11 cellular contexts compared by ENCODE assay signal in the genomic region with DNA sequence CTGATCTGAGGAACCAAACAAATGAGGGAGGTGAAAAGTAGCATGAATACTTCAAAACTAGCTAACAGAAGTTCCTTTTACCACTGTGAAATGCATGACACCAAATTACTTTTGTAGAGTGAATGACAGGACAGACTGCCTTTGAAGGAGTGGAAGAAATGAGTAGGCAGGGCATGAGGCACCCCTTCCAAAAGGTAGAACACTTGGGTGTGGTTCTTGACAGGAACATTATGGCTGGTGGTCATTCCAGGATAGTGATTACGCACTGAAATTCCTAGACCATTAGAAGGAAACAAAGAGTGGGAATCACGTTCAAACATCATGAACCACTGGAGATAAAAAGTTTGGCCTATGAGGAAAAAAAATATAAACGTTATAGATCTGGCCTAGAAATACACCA. TPM values are rescaled to one million over a fixed set of nuclear protein-coding genes. Genes with fewer than 3 reads are reported as not detected.
DNase-seq lines count a peak whose midpoint lies in the region; ATAC-seq and TF ChIP-seq lines count a peak whose summit lies in the region.
"Had no signal": no experiment of that assay in that cellular context is flagged by ENCODE, and none has a peak within 500 bp of the region (broad histone marks: within the 10 kb centered on the region; RNA-seq: fewer than 3 reads in every experiment).

No MANE protein-coding gene starts in this region.

- peak overlapping the region in 7 of 8 donors; percentile 1 to 99 (median 47) for H3K27ac Mint-ChIP-seq in CD8-positive, alpha-beta memory T cell
- H3K27ac Mint-ChIP-seq in activated naive CD8-positive, alpha-beta T cell treated with anti-CD3 and anti-CD28 coated beads, Interleukin-2, amount 50 U/mL, for 24 hours = peak overlapping the region; percentile 85
- peak overlapping the region; percentile 54 for H3K27ac Mint-ChIP-seq in mesothelial cell of epicardium

- H3K27ac ChIP-seq in CD8-positive, alpha-beta memory T cell (ENCODE audit: low read depth, low read length) = no peak overlapping the region
- H3K27ac ChIP-seq: dorsolateral prefrontal cortex had no signal

- no peaks in the 10 kb centered on the region for H3K9me3 Mint-ChIP-seq in CD8-positive, alpha-beta memory T cell
- no peaks in the 10 kb centered on the region for H3K9me3 Mint-ChIP-seq in activated naive CD8-positive, alpha-beta T cell treated with anti-CD3 and anti-CD28 coated beads, Interleukin-2, amount 50 U/mL, for 24 hours
- H3K9me3 Mint-ChIP-seq in mesothelial cell of epicardium = peaks cover 23% of the 10 kb centered on the region

- H3K27me3 Mint-ChIP-seq in CD8-positive, alpha-beta memory T cell = peaks cover 0 to 2% of the 10 kb centered on the region in 2 donors
- H3K27me3 Mint-ChIP-seq in activated naive CD8-positive, alpha-beta T cell treated with anti-CD3 and anti-CD28 coated beads, Interleukin-2, amount 50 U/mL, for 24 hours = no peaks in the 10 kb centered on the region
- no peaks in the 10 kb centered on the region for H3K27me3 Mint-ChIP-seq in mesothelial cell of epicardium (ENCODE audit: low read depth)

- no peak for DNase-seq in CD8-positive, alpha-beta memory T cell
- DNase-seq in M059J (ENCODE audit: low read depth) (peak; percentile 6), mesothelial cell of epicardium (ENCODE audit: low spot score in 2 of 2, unreplicated experiment in 2 of 2) (no peak), iPS-NIHi7 (ENCODE audit: extremely low spot score) (no peak), NCI-H2227 (lab: John Stamatoyannopoulos, UW; ENCODE audit: unreplicated experiment) (no peak)
- DNase-seq in activated naive CD8-positive, alpha-beta T cell treated with anti-CD3 and anti-CD28 coated beads, Interleukin-2, amount 50 U/mL, for 24 hours = no peak
- DNase-seq: dorsolateral prefrontal cortex, GDM1, retina had no signal

- no peak for TF ChIP-seq CTCF in mesothelial cell of epicardium (IDR thresholded peaks at IDR 0.05; ENCODE audit: unreplicated experiment)

- H3K36me3 Mint-ChIP-seq in CD8-positive, alpha-beta memory T cell = peaks cover 0 to 57% (median 2%) of the 10 kb centered on the region in 3 donors
- peaks cover 54% of the 10 kb centered on the region for H3K36me3 Mint-ChIP-seq in activated naive CD8-positive, alpha-beta T cell treated with anti-CD3 and anti-CD28 coated beads, Interleukin-2, amount 50 U/mL, for 24 hours (ENCODE audit: low read depth)
- peaks cover 14% of the 10 kb centered on the region for H3K36me3 Mint-ChIP-seq in mesothelial cell of epicardium

- ATAC-seq in activated naive CD8-positive, alpha-beta T cell treated with anti-CD3 and anti-CD28 coated beads, Interleukin-2, amount 50 U/mL, for 24 hours = no peak
- ATAC-seq in GM19452 (IDR thresholded peaks at IDR 0.05; ENCODE audit: unreplicated experiment) = no peak
- ATAC-seq in GM18502 (IDR thresholded peaks at IDR 0.05; ENCODE audit: poor library complexity, unreplicated experiment) = no peak

- H3K9me3 ChIP-seq in CD8-positive, alpha-beta memory T cell (ENCODE audit: low read length) = no peaks in the 10 kb centered on the region

- CTCF ChIA-PET in CD8-positive, alpha-beta memory T cell (lab: Charles Lee) = interaction anchor here (1.2 kb wide), 1 partner anchor 33 kb away, joined by 3 read pairs; no protein-coding TSS in a partner anchor

- no peaks in the 10 kb centered on the region for H3K36me3 ChIP-seq in CD8-positive, alpha-beta memory T cell (ENCODE audit: insufficient read depth, low read length)

- POLR2A ChIA-PET in CD8-positive, alpha-beta memory T cell (lab: Charles Lee) = no interaction called here

- H3K4me1 ChIP-seq in CD8-positive, alpha-beta memory T cell (ENCODE audit: insufficient read depth, low read length) = peaks cover 40% of the 10 kb centered on the region

- no peaks in the 10 kb centered on the region for H3K27me3 ChIP-seq in CD8-positive, alpha-beta memory T cell (ENCODE audit: insufficient read depth, low read length, poor library complexity, severe bottlenecking)

- no peak overlapping the region for H3K4me3 ChIP-seq in CD8-positive, alpha-beta memory T cell (ENCODE audit: low read length)

- H3K4me3 Mint-ChIP-seq in CD8-positive, alpha-beta memory T cell = peak overlapping the region in 4 of 7 donors; percentile 1 to 98 (median 38)
- H3K4me3 Mint-ChIP-seq in activated naive CD8-positive, alpha-beta T cell treated with anti-CD3 and anti-CD28 coated beads, Interleukin-2, amount 50 U/mL, for 24 hours = peak overlapping the region; percentile 94
- peak overlapping the region; percentile 4 for H3K4me3 Mint-ChIP-seq in mesothelial cell of epicardium

- H3K4me1 Mint-ChIP-seq in CD8-positive, alpha-beta memory T cell = peaks cover 50 to 72% (median 66%) of the 10 kb centered on the region in 3 donors
- peaks cover 51% of the 10 kb centered on the region for H3K4me1 Mint-ChIP-seq in activated naive CD8-positive, alpha-beta T cell treated with anti-CD3 and anti-CD28 coated beads, Interleukin-2, amount 50 U/mL, for 24 hours
- peaks cover 12% of the 10 kb centered on the region for H3K4me1 Mint-ChIP-seq in mesothelial cell of epicardium

RNA-seq across cellular contexts. Expression of a gene that starts 4.9 kb away (rescaled TPM):
- 100 to 1,000 TPM; 437 to 444 TPM for total RNA-seq in CD8-positive, alpha-beta memory T cell
- polyA plus RNA-seq in CD8-positive, alpha-beta memory T cell = 18.7 TPM
- 62.5 and 124 TPM in 2 replicates for total RNA-seq in M059J (2014; rRNA removed; shearing (Covaris generic))
- total RNA-seq in mesothelial cell of epicardium = 257 to 277 TPM (median 261 TPM) in 3 replicates

Comparison
In these comparisons a context has a peak if more than half of its experiments do, and no peak if none do; other contexts are left out.
1. H3K4me3 Mint-ChIP-seq: peak in every context shown above with its lines; median percentile 94 in activated naive CD8-positive, alpha-beta T cell treated with anti-CD3 and anti-CD28 coated beads, Interleukin-2, amount 50 U/mL, for 24 hours; 38 in CD8-positive, alpha-beta memory T cell; 4 in mesothelial cell of epicardium.